1 cellular context compared by ENCODE assay signal in genomic region chr19:12834976-12835757, GRCh38.
TF ChIP-seq lines count a peak whose summit lies in the region.

No MANE protein-coding gene starts in this region.

TF ChIP-seq in HEK293, 187 proteins besides CTCF, POLR2A, EP300 and RAD21 (continued from another document):
- no peak for TF ChIP-seq BCL6B (tag by site-specific recombination; IDR thresholded peaks at IDR 0.05)
- no peak for TF ChIP-seq ZNF18 (tag by site-specific recombination; IDR thresholded peaks at IDR 0.05)
- peak; percentile 60 for TF ChIP-seq EGR2 (tag by site-specific recombination; IDR thresholded peaks at IDR 0.05; ENCODE audit: low read depth)
- TF ChIP-seq SP2 (tag by site-specific recombination; IDR thresholded peaks at IDR 0.05): peak; percentile 78
- TF ChIP-seq ZNF501 (tag by site-specific recombination; IDR thresholded peaks at IDR 0.05): no peak
- TF ChIP-seq ZNF645 (tag by site-specific recombination; IDR thresholded peaks at IDR 0.05): no peak
- TF ChIP-seq FEZF1 (tag by site-specific recombination; IDR thresholded peaks at IDR 0.05): no peak
- no peak for TF ChIP-seq ZNF692 (tag by site-specific recombination; IDR thresholded peaks at IDR 0.05)
- TF ChIP-seq MEIS1 (CRISPR knock-in tag; IDR thresholded peaks at IDR 0.05; ENCODE audit: borderline replicate concordance): no peak
- no peak for TF ChIP-seq ZNF239 (tag by site-specific recombination; IDR thresholded peaks at IDR 0.05)
- no peak for TF ChIP-seq ZNF398 (tag by site-specific recombination; IDR thresholded peaks at IDR 0.05)
- no peak for TF ChIP-seq ZFP37 (tag by site-specific recombination; IDR thresholded peaks at IDR 0.05)
- TF ChIP-seq PATZ1 (tag by site-specific recombination; IDR thresholded peaks at IDR 0.05): no peak
- TF ChIP-seq ZNF335 (tag by site-specific recombination; conservative IDR thresholded peaks at IDR 0.05): 0 out of 2 replicates have a peak, but pooled peaks have one; percentile 4
- TF ChIP-seq ZNF561 (tag by site-specific recombination; IDR thresholded peaks at IDR 0.05; ENCODE audit: borderline replicate concordance): no peak
- TF ChIP-seq KLF10 (tag by site-specific recombination; IDR thresholded peaks at IDR 0.05): no peak
